In genomic region chr6:33755070-33755869, GRCh38 we compare ENCODE assay signal across 2 cellular contexts.
TF ChIP-seq lines count a peak whose summit lies in the region.

No MANE protein-coding gene starts in this region.

TF ChIP-seq in HEK293, 187 proteins besides CTCF, POLR2A, EP300 and RAD21 (continues in another document):
- TF ChIP-seq KLF1 (tag by site-specific recombination; IDR thresholded peaks at IDR 0.05) = peak; percentile 68
- 0 out of 2 replicates have a peak, but pooled peaks have one; percentile 60 for TF ChIP-seq ZNF18 (tag by site-specific recombination; IDR thresholded peaks at IDR 0.05)
- TF ChIP-seq ZNF426 (tag by site-specific recombination; IDR thresholded peaks at IDR 0.05) = no peak
- TF ChIP-seq ZNF513 (tag by site-specific recombination; IDR thresholded peaks at IDR 0.05) = no peak
- TF ChIP-seq ZNF121 (tag by site-specific recombination; IDR thresholded peaks at IDR 0.05) = no peak
- peak; percentile 92 for TF ChIP-seq GLIS1 (tag by site-specific recombination; IDR thresholded peaks at IDR 0.05)
- no peak for TF ChIP-seq ZBTB20 (tag by site-specific recombination; IDR thresholded peaks at IDR 0.05)
- TF ChIP-seq KLF7 (tag by site-specific recombination; IDR thresholded peaks at IDR 0.05; ENCODE audit: borderline replicate concordance) = peak; percentile 65; the same call in 1 of the 2 replicates
- TF ChIP-seq GLIS2 (tag by site-specific recombination; IDR thresholded peaks at IDR 0.05) = peak; percentile 60
- peak; percentile 88; the same call in 1 of the 2 replicates for TF ChIP-seq ZBTB44 (tag by site-specific recombination; IDR thresholded peaks at IDR 0.05)
- TF ChIP-seq ZNF394 (tag by site-specific recombination; IDR thresholded peaks at IDR 0.05; ENCODE audit: borderline replicate concordance) = no peak; the same call in 1 of the 2 replicates
- TF ChIP-seq WT1 (tag by site-specific recombination; IDR thresholded peaks at IDR 0.05) = peak; percentile 78
- TF ChIP-seq ZBTB17 (tag by site-specific recombination; IDR thresholded peaks at IDR 0.05) = peak; percentile 27; the same call in 1 of the 2 replicates
- 0 out of 2 replicates have a peak, but pooled peaks have one; percentile 38 for TF ChIP-seq SP7 (tag by site-specific recombination; IDR thresholded peaks at IDR 0.05)
- no peak for TF ChIP-seq ZNF623 (tag by site-specific recombination; IDR thresholded peaks at IDR 0.05)
- TF ChIP-seq IKZF3 (tag by site-specific recombination; IDR thresholded peaks at IDR 0.05) = 0 out of 2 replicates have a peak, but pooled peaks have one; percentile 19
- TF ChIP-seq KLF10 (tag by site-specific recombination; IDR thresholded peaks at IDR 0.05) = peak; percentile 82
- TF ChIP-seq ZNF501 (tag by site-specific recombination; IDR thresholded peaks at IDR 0.05) = no peak
- TF ChIP-seq PATZ1 (tag by site-specific recombination; IDR thresholded peaks at IDR 0.05) = peak; percentile 73; the same call in 1 of the 2 replicates
- TF ChIP-seq ZBTB8A (tag by site-specific recombination; IDR thresholded peaks at IDR 0.05) = peak; percentile 32; the same call in 1 of the 2 replicates
- peak; percentile 82 for TF ChIP-seq ZIC2 (tag by site-specific recombination; IDR thresholded peaks at IDR 0.05)
- TF ChIP-seq KLF9 (tag by site-specific recombination; IDR thresholded peaks at IDR 0.05; ENCODE audit: low read depth) = peak; percentile 72
- TF ChIP-seq ZNF423 (tag by site-specific recombination; IDR thresholded peaks at IDR 0.05) = peak; percentile 80
- TF ChIP-seq ZNF335 (tag by site-specific recombination; conservative IDR thresholded peaks at IDR 0.05) = peak; percentile 36; the same call in 1 of the 2 replicates

TF ChIP-seq in H1, 55 proteins besides CTCF, POLR2A, EP300 and RAD21:
- TF ChIP-seq SIRT6 (IDR thresholded peaks at IDR 0.05; ENCODE audit: low read length) (no peak), NRF1 (IDR thresholded peaks at IDR 0.05; ENCODE audit: low read depth, low read length) (no peak), BRCA1 (IDR thresholded peaks at IDR 0.05; ENCODE audit: low read depth, low read length) (no peak), GTF2F1 (IDR thresholded peaks at IDR 0.05; ENCODE audit: borderline replicate concordance, low read depth, low read length) (no peak), ZNF274 (IDR thresholded peaks at IDR 0.05; ENCODE audit: borderline replicate concordance, extremely low read depth, low read length) (no peak), CEBPB (IDR thresholded peaks at IDR 0.05; ENCODE audit: low read depth, low read length) (no peak)
TF ChIP-seq in H1: peak in this region for 0.
